In the genomic region with DNA sequence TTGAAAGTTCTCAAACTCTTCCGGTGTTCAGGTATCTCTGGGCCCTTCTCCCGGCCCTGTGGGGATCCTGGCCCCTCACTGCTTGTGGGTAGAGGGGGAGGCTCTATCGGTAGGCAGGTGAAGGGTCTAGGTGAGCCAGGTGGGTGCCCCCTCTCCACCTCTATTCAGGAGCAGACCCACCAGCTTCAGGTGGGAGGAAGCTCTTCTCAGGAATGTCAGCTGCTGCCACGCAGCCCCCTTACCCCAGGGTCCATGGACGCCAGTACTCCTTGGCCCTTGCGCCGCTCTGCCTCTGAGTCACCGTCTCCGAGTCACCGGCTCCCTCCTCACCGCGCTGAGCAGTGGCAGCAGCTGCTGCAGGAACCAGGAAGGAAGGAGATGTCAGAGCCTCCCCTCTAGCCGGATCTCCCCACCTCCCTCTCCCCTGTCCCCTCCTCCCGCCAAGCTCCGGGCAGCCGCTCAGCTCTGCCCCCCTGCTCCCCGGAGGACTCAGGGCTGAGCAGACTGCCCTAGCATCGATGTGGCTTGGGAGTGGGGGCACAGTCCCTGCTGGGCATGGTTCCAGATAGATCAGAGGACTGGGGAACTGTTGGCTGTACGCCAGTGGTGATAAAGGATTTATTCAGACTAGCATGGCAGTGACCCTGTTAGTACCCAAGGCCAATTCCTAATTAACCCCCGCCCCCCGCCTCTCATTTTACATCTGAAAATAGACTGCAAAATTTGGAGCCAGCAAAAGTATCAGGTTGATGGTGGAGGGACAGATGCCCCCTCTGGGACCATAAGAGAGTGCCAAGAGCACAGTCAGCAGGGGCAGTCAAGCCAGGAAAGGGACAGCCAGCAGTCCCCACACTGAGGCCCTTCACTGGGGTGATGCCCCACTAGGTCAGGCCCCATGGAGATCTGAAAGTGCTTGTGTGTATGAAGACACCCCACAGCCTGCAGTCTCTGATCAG, we compare ENCODE assay signal across 1 cellular context.
A peak's percentile ranks its signal among the peaks of the same experiment; 100 is the strongest.
TF ChIP-seq lines count a peak whose summit lies in the region.

Gene OSBPL7, minus strand, starts transcription at position 371 of the 956 bp plus-strand sequence. CDS start 1,516 bp downstream, outside the sequence.

TF ChIP-seq in HepG2, 621 proteins besides CTCF, POLR2A, EP300 and RAD21 (continued from another document and continues in another):
- TF ChIP-seq UBTF (CRISPR knock-in tag; IDR thresholded peaks at IDR 0.05) (0 out of 2 replicates have a peak, but pooled peaks have one; percentile 49), FOXC1 (CRISPR knock-in tag; IDR thresholded peaks at IDR 0.05; ENCODE audit: borderline replicate concordance) (0 out of 2 replicates have a peak, but pooled peaks have one; percentile 64), NR2C2 (CRISPR knock-in tag; IDR thresholded peaks at IDR 0.05; ENCODE audit: borderline replicate concordance) (peak; percentile 73; the same call in 1 of the 2 replicates), SKI (IDR thresholded peaks at IDR 0.05; ENCODE audit: partially characterized antibody) (no peak), ZNF281 (CRISPR knock-in tag; IDR thresholded peaks at IDR 0.05; ENCODE audit: borderline replicate concordance) (peak; percentile 62; the same call in 1 of the 2 replicates), MXD4 (CRISPR knock-in tag; IDR thresholded peaks at IDR 0.05) (peak; percentile 64; the same call in 1 of the 2 replicates), ZNF432 (CRISPR knock-in tag; IDR thresholded peaks at IDR 0.05; ENCODE audit: borderline replicate concordance) (no peak), RFXAP (CRISPR knock-in tag; IDR thresholded peaks at IDR 0.05; ENCODE audit: borderline replicate concordance) (peak; percentile 28; the same call in 1 of the 2 replicates), NR1H2 (CRISPR knock-in tag; IDR thresholded peaks at IDR 0.05; ENCODE audit: borderline replicate concordance, low read depth) (no peak), ZNF343 (CRISPR knock-in tag; IDR thresholded peaks at IDR 0.05) (no peak), ZNF644 (CRISPR knock-in tag; IDR thresholded peaks at IDR 0.05; ENCODE audit: low read depth) (no peak), TFAP4 (IDR thresholded peaks at IDR 0.05; ENCODE audit: borderline replicate concordance, low read depth) (peak; percentile 79; the same call in 1 of the 2 replicates), TCF7L2 (IDR thresholded peaks at IDR 0.05; ENCODE audit: low read depth, low read length) (no peak), CBX5 (CRISPR knock-in tag; IDR thresholded peaks at IDR 0.05; ENCODE audit: borderline replicate concordance) (0 out of 2 replicates have a peak, but pooled peaks have one; percentile 40), RFX3 (CRISPR knock-in tag; IDR thresholded peaks at IDR 0.05) (no peak), ZNF30 (CRISPR knock-in tag; IDR thresholded peaks at IDR 0.05) (no peak), CCAR2 (optimal IDR thresholded peaks at IDR 0.05; ENCODE audit: low read depth, low read length) (no peak), ZNF232 (CRISPR knock-in tag; IDR thresholded peaks at IDR 0.05; ENCODE audit: borderline replicate concordance) (no peak), ZNF761 (CRISPR knock-in tag; conservative IDR thresholded peaks at IDR 0.05) (no peak), RBM22 (optimal IDR thresholded peaks at IDR 0.05; ENCODE audit: low read length) (no peak), MATR3 (CRISPR knock-in tag; IDR thresholded peaks at IDR 0.05) (no peak), IKZF4 (CRISPR knock-in tag; IDR thresholded peaks at IDR 0.05; ENCODE audit: borderline replicate concordance, low read depth, not compliant biosample characterization) (peak; percentile 52), GLMP (CRISPR knock-in tag; IDR thresholded peaks at IDR 0.05; ENCODE audit: borderline replicate concordance) (no peak), SRY (CRISPR knock-in tag; IDR thresholded peaks at IDR 0.05) (no peak), ZFP90 (CRISPR knock-in tag; IDR thresholded peaks at IDR 0.05; ENCODE audit: borderline replicate concordance) (no peak), CEBPG (CRISPR knock-in tag; IDR thresholded peaks at IDR 0.05) (no peak), NCOA2 (CRISPR knock-in tag; IDR thresholded peaks at IDR 0.05) (peak; percentile 26; the same call in 1 of the 2 replicates), SOX13 (IDR thresholded peaks at IDR 0.05) (no peak), SOX13 (CRISPR knock-in tag; conservative IDR thresholded peaks at IDR 0.05 in 1 of 2, IDR thresholded peaks at IDR 0.05 in 1 of 2) (peak in 1 of 2 experiments; percentile 51; a peak in 1 of 4 replicates), HCFC1 (IDR thresholded peaks at IDR 0.05; ENCODE audit: low read depth, low read length) (peak; percentile 19), HDAC1 (CRISPR knock-in tag; IDR thresholded peaks at IDR 0.05) (peak; percentile 94)
- TF ChIP-seq, protein P1, sequence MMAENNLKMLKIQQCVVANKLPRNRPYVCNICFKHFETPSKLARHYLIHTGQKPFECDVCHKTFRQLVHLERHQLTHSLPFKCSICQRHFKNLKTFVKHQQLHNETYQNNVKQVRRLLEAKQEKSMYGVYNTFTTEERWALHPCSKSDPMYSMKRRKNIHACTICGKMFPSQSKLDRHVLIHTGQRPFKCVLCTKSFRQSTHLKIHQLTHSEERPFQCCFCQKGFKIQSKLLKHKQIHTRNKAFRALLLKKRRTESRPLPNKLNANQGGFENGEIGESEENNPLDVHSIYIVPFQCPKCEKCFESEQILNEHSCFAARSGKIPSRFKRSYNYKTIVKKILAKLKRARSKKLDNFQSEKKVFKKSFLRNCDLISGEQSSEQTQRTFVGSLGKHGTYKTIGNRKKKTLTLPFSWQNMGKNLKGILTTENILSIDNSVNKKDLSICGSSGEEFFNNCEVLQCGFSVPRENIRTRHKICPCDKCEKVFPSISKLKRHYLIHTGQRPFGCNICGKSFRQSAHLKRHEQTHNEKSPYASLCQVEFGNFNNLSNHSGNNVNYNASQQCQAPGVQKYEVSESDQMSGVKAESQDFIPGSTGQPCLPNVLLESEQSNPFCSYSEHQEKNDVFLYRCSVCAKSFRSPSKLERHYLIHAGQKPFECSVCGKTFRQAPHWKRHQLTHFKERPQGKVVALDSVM (CRISPR knock-in tag; IDR thresholded peaks at IDR 0.05), result no peak
- TF ChIP-seq, protein P2, sequence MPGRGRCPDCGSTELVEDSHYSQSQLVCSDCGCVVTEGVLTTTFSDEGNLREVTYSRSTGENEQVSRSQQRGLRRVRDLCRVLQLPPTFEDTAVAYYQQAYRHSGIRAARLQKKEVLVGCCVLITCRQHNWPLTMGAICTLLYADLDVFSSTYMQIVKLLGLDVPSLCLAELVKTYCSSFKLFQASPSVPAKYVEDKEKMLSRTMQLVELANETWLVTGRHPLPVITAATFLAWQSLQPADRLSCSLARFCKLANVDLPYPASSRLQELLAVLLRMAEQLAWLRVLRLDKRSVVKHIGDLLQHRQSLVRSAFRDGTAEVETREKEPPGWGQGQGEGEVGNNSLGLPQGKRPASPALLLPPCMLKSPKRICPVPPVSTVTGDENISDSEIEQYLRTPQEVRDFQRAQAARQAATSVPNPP (CRISPR knock-in tag; IDR thresholded peaks at IDR 0.05), result no peak
- TF ChIP-seq, protein P3, sequence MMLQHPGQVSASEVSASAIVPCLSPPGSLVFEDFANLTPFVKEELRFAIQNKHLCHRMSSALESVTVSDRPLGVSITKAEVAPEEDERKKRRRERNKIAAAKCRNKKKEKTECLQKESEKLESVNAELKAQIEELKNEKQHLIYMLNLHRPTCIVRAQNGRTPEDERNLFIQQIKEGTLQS (CRISPR knock-in tag; IDR thresholded peaks at IDR 0.05), result no peak
- TF ChIP-seq, protein P4, sequence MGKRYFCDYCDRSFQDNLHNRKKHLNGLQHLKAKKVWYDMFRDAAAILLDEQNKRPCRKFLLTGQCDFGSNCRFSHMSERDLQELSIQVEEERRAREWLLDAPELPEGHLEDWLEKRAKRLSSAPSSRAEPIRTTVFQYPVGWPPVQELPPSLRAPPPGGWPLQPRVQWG (CRISPR knock-in tag; IDR thresholded peaks at IDR 0.05; ENCODE audit: borderline replicate concordance, low read depth), result no peak
- TF ChIP-seq, protein P5, sequence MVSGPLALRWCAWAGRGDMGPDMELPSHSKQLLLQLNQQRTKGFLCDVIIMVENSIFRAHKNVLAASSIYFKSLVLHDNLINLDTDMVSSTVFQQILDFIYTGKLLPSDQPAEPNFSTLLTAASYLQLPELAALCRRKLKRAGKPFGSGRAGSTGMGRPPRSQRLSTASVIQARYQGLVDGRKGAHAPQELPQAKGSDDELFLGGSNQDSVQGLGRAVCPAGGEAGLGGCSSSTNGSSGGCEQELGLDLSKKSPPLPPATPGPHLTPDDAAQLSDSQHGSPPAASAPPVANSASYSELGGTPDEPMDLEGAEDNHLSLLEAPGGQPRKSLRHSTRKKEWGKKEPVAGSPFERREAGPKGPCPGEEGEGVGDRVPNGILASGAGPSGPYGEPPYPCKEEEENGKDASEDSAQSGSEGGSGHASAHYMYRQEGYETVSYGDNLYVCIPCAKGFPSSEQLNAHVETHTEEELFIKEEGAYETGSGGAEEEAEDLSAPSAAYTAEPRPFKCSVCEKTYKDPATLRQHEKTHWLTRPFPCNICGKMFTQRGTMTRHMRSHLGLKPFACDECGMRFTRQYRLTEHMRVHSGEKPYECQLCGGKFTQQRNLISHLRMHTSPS (CRISPR knock-in tag; IDR thresholded peaks at IDR 0.05; ENCODE audit: low read depth), result peak; percentile 70; the same call in 1 of the 2 replicates
- TF ChIP-seq, protein P6, sequence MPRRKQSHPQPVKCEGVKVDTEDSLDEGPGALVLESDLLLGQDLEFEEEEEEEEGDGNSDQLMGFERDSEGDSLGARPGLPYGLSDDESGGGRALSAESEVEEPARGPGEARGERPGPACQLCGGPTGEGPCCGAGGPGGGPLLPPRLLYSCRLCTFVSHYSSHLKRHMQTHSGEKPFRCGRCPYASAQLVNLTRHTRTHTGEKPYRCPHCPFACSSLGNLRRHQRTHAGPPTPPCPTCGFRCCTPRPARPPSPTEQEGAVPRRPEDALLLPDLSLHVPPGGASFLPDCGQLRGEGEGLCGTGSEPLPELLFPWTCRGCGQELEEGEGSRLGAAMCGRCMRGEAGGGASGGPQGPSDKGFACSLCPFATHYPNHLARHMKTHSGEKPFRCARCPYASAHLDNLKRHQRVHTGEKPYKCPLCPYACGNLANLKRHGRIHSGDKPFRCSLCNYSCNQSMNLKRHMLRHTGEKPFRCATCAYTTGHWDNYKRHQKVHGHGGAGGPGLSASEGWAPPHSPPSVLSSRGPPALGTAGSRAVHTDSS (CRISPR knock-in tag; conservative IDR thresholded peaks at IDR 0.05), result no peak
- TF ChIP-seq, protein P7, sequence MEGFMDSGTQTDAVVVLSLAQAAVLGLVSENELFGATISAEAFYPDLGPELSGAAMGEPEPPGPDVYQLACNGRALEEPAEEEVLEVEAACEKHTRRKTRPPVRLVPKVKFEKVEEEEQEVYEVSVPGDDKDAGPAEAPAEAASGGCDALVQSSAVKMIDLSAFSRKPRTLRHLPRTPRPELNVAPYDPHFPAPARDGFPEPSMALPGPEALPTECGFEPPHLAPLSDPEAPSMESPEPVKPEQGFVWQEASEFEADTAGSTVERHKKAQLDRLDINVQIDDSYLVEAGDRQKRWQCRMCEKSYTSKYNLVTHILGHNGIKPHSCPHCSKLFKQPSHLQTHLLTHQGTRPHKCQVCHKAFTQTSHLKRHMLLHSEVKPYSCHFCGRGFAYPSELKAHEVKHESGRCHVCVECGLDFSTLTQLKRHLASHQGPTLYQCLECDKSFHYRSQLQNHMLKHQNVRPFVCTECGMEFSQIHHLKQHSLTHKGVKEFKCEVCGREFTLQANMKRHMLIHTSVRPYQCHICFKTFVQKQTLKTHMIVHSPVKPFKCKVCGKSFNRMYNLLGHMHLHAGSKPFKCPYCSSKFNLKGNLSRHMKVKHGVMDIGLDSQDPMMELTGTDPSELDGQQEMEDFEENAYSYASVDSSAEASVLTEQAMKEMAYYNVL (CRISPR knock-in tag; IDR thresholded peaks at IDR 0.05; ENCODE audit: borderline replicate concordance), result no peak; the same call in 1 of the 2 replicates
